19 cellular contexts compared by ENCODE assay signal in the genomic region with DNA sequence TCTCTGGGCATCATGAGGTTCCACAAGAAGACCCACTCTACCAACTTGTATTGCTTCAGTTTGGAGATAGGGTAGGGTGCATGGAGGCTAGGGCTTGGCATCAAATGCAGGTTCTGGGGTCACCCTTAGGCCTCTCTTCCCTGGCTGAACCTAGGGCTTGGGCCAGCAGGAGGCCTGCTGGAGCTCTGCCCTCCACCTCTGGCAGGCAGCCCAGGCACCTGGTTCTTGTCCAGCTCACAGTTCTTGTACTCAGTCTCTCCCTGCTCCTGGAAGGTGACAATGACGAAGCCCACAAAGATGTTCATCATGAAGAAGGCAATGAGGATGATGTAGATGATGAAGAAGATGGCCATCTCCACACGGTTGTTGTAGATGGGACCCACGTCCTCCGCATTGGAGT. TPM values are rescaled to one million over a fixed set of nuclear protein-coding genes. Genes with fewer than 3 reads are reported as not detected.
DNase-seq lines count a peak whose midpoint lies in the region; ATAC-seq and TF ChIP-seq lines count a peak whose summit lies in the region.
"Had no signal": no experiment of that assay in that cellular context is flagged by ENCODE, and none has a peak within 500 bp of the region (broad histone marks: within the 10 kb centered on the region; RNA-seq: fewer than 3 reads in every experiment).

No MANE protein-coding gene starts in this region.

- TF ChIP-seq POLR2A in heart left ventricle (IDR thresholded peaks at IDR 0.05): no peak

- no peak overlapping the region for H3K4me2 ChIP-seq in osteoblast (ENCODE audit: insufficient read depth, low read length)
- H3K4me2 ChIP-seq: A549 had no signal

- no peaks in the 10 kb centered on the region for H3K79me2 ChIP-seq in osteoblast (ENCODE audit: insufficient read depth, low read length)

- WGBS in heart left ventricle, 4 donors: 71 to 82% (median 75%) methylated on average over 4 of the region's 4 CpGs

- H3K27ac ChIP-seq in heart left ventricle (no peak overlapping the region), cingulate gyrus (ENCODE audit: low read depth, low read length) (peak overlapping the region; percentile 39), osteoblast (ENCODE audit: low read depth, low read length) (no peak overlapping the region)
- H3K27ac ChIP-seq: A549 had no signal

- DNase-seq in heart left ventricle (peak in 4 of 5 donors; percentile 29 to 60 (median 47)), cardiac septum (ENCODE audit: low spot score) (no peak), osteoblast (ENCODE audit: insufficient read length, low spot score, missing footprints) (peak; percentile 23), H4 (ENCODE audit: low spot score) (no peak), NCI-H1105 (lab: John Stamatoyannopoulos, UW) (no peak), mucosa of descending colon (no peak)
- DNase-seq: C1 segment of cervical spinal cord; CD8-positive, alpha-beta memory T cell; Kasumi-1; NCI-H1105 treated with DMSO at 0.1 percent for 48 hours; NCI-H1694; NCI-H2081 treated with DMSO at 0.1 percent for 48 hours; NCI-H748 treated with DMSO at 0.1 percent for 48 hours; OCI-M1; SIG-M5 had no signal

- peak in 3 of 4 donors; percentile 33 to 74 (median 49) for ATAC-seq in heart left ventricle
- no peak for ATAC-seq in mucosa of descending colon
- ATAC-seq: A549 had no signal

- H3K27me3 ChIP-seq in heart left ventricle (no peaks in the 10 kb centered on the region), osteoblast (ENCODE audit: insufficient read depth, low read length) (peaks cover 6% of the 10 kb centered on the region)

- H3K9me3 ChIP-seq in heart left ventricle: no peaks in the 10 kb centered on the region
- H3K9me3 ChIP-seq in osteoblast (ENCODE audit: low read depth, low read length): no peaks in the 10 kb centered on the region
- H3K9me3 ChIP-seq in mucosa of descending colon: no peaks in the 10 kb centered on the region
- H3K9me3 ChIP-seq: A549 had no signal

- H3K4me3 ChIP-seq in heart left ventricle: no peak overlapping the region
- no peak overlapping the region for H3K4me3 ChIP-seq in osteoblast (ENCODE audit: insufficient read depth, low read length)
- H3K4me3 ChIP-seq in mucosa of descending colon: no peak overlapping the region
- H3K4me3 ChIP-seq: A549 had no signal

- no peaks in the 10 kb centered on the region for H3K36me3 ChIP-seq in heart left ventricle
- no peaks in the 10 kb centered on the region for H3K36me3 ChIP-seq in osteoblast (ENCODE audit: insufficient read depth, low read length)
- no peaks in the 10 kb centered on the region for H3K36me3 ChIP-seq in mucosa of descending colon (ENCODE audit: low read depth)

- TF ChIP-seq CTCF in heart left ventricle (IDR thresholded peaks at IDR 0.05) (no peak), osteoblast (IDR thresholded peaks at IDR 0.05; ENCODE audit: extremely low read depth, low read depth, low read length) (no peak), mucosa of descending colon (IDR thresholded peaks at IDR 0.05) (no peak)

- no peak overlapping the region for H2AFZ ChIP-seq in osteoblast (ENCODE audit: low read length)

- peaks cover 0 to 19% (median 4%) of the 10 kb centered on the region in 12 donors for H3K4me1 ChIP-seq in heart left ventricle
- no peaks in the 10 kb centered on the region for H3K4me1 ChIP-seq in osteoblast (ENCODE audit: insufficient read depth, low read length)
- no peaks in the 10 kb centered on the region for H3K4me1 ChIP-seq in mucosa of descending colon (ENCODE audit: low read depth)

- intact Hi-C loops in heart left ventricle (cut with DNase I) (no loop called here), cardiac septum (cut with DNase I) (no loop called here), mucosa of descending colon (cut with DNase I, micrococcal nuclease) (no loop called here)

- no peaks in the 10 kb centered on the region for H4K20me1 ChIP-seq in osteoblast (ENCODE audit: insufficient read depth, low read length)

RNA-seq across cellular contexts. Expression of gene KIF21B, which starts 37.5 kb away (rescaled TPM):
- 1 to 10 TPM in 2 of 9 donors, under 1 TPM in 7; 0.21 to 3.6 (median 0.47) TPM for total RNA-seq in heart left ventricle
- under 1 TPM; 0.29 to 0.30 TPM for polyA plus RNA-seq in heart left ventricle
- 0.73 TPM for total RNA-seq in cardiac septum
- under 0.01 TPM in 2 replicates for total RNA-seq in osteoblast
- total RNA-seq in H4 (2014; rRNA removed; shearing (Covaris generic)): 2.1 and 2.4 TPM in 2 replicates
- total RNA-seq in mucosa of descending colon: 10 to 100 TPM in 1 of 3 donors, 1 to 10 TPM in 2; 3.2 to 10.5 (median 4.0) TPM

RNA-seq across cellular contexts. Expression of gene CACNA1S, which starts 51.2 kb away (rescaled TPM):
- total RNA-seq in heart left ventricle (not detected), cardiac septum (0.19 TPM), osteoblast (not detected in 2 replicates), mucosa of descending colon (not detected)
- not detected for polyA plus RNA-seq in heart left ventricle
- total RNA-seq in H4 (2014; rRNA removed; shearing (Covaris generic)): not detected in 2 replicates
- total RNA-seq: CD8-positive, alpha-beta memory T cell; NCI-H460 had no signal
- polyA plus RNA-seq: CD8-positive, alpha-beta memory T cell; IgD-negative memory B cell had no signal

Comparison
In these comparisons a context has a peak if more than half of its experiments do, and no peak if none do; other contexts are left out.
1. DNase-seq: peak in heart left ventricle (4 of 5) and osteoblast (single experiment); none in cardiac septum (single experiment), H4 (single experiment), NCI-H1105 (single experiment) and mucosa of descending colon (0 of 3).